ENCODE assay signal across 16 cellular contexts in the genomic region with DNA sequence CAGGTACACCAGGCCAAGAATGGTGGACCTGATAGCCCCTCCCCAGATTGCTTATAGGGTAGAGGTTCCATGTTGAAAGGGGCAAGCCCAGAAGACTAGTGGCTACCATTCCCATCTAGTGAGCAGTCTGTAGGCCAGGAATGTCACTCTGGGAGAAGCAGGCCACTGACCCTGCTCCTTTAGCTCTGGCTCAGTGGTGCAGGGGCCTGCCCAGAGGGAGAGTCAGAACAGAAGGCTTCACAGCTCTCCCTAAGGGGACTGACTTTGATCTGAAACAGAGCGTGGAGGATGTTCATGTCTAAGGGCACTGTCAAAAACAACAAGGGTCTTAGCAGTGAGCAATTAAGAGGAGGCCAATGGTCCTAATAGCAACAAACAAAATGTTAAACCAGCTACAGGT.
DNase-seq lines count a peak whose midpoint lies in the region; ATAC-seq and TF ChIP-seq lines count a peak whose summit lies in the region.
"Had no signal": no experiment of that assay in that cellular context is flagged by ENCODE, and none has a peak within 500 bp of the region (broad histone marks: within the 10 kb centered on the region; RNA-seq: fewer than 3 reads in every experiment).

No MANE protein-coding gene starts in this region.

- H2BK120ac ChIP-seq in mesenchymal stem cell (ENCODE audit: low read depth, low read length): no peak overlapping the region

- no peak overlapping the region for H3K14ac ChIP-seq in mesenchymal stem cell (ENCODE audit: low read length in 2 of 2)

- no peak for TF ChIP-seq CTCF in MM.1S (IDR thresholded peaks at IDR 0.05; ENCODE audit: low read length)

- H2AK5ac ChIP-seq in mesenchymal stem cell (ENCODE audit: low read length, severe bottlenecking): no peak overlapping the region

- no peak overlapping the region for H3K18ac ChIP-seq in mesenchymal stem cell (ENCODE audit: low read depth in 1 of 2, low read length in 2 of 2)

- peak overlapping the region in 1 of 2 experiments; percentile 49 for H2BK12ac ChIP-seq in mesenchymal stem cell (ENCODE audit: low read length in 2 of 2)

- no peak for ATAC-seq in activated T-cell treated with anti-CD3 and anti-CD28 coated beads, Interleukin-2, amount 50 U/mL, for 4 hours
- ATAC-seq: GM12878 had no signal

- no peak for DNase-seq in activated T-cell treated with anti-CD3 and anti-CD28 coated beads, Interleukin-2, amount 50 U/mL, for 24 hours
- no peak for DNase-seq in activated T-cell treated with anti-CD3 and anti-CD28 coated beads, Interleukin-2, amount 50 U/mL, for 4 hours
- DNase-seq in MM.1S: no peak
- DNase-seq in mesenchymal stem cell: peak; percentile 1
- DNase-seq in GM19240 (ENCODE audit: insufficient read length, low spot score): no peak
- DNase-seq in caudate nucleus (lab: John Stamatoyannopoulos, UW): no peak
- DNase-seq: C1 segment of cervical spinal cord, DND-41, GDM1, GOT3, MV-4-11, NCI-H1417, NCI-H1930, NCI-H526 treated with DMSO at 0.1 percent for 48 hours had no signal

- no peak overlapping the region for H2BK15ac ChIP-seq in mesenchymal stem cell (ENCODE audit: low read depth, poor library complexity, severe bottlenecking)

- H3K27ac Mint-ChIP-seq in activated T-cell treated with anti-CD3 and anti-CD28 coated beads, Interleukin-2, amount 50 U/mL, for 24 hours: peak overlapping the region; percentile 98

- peaks cover 13% of the 10 kb centered on the region for H3K9me3 Mint-ChIP-seq in activated T-cell treated with anti-CD3 and anti-CD28 coated beads, Interleukin-2, amount 50 U/mL, for 24 hours
- no peaks in the 10 kb centered on the region for H3K9me3 Mint-ChIP-seq in activated T-cell treated with anti-CD3 and anti-CD28 coated beads, Interleukin-2, amount 50 U/mL, for 4 hours

- H3K36me3 ChIP-seq in BLaER1 (no peaks in the 10 kb centered on the region), MM.1S (replicated peaks; ENCODE audit: insufficient read depth, low read length) (no peaks in the 10 kb centered on the region), mesenchymal stem cell (ENCODE audit: control insufficient read depth in 1 of 2, insufficient read depth in 2 of 2, low read depth in 1 of 2, low read length in 2 of 2) (peaks cover 0 to 18% of the 10 kb centered on the region in 2 experiments)

- no peak overlapping the region for H3K4me3 ChIP-seq in BLaER1
- H3K4me3 ChIP-seq in MM.1S (ENCODE audit: low read length): no peak overlapping the region
- H3K4me3 ChIP-seq in mesenchymal stem cell (ENCODE audit: insufficient read depth in 1 of 2, low read depth in 1 of 2, low read length in 2 of 2): no peak overlapping the region
- H3K4me3 ChIP-seq: GM12878 had no signal

- H2AFZ ChIP-seq in MM.1S (ENCODE audit: low read length) (no peak overlapping the region), mesenchymal stem cell (ENCODE audit: low read depth, low read length) (no peak overlapping the region)

- H4K20me1 ChIP-seq in BLaER1 (no peaks in the 10 kb centered on the region), MM.1S (ENCODE audit: insufficient read depth, low read length) (no peaks in the 10 kb centered on the region)

- H3K23ac ChIP-seq in mesenchymal stem cell (ENCODE audit: low read length in 2 of 2): no peak overlapping the region

- no peak overlapping the region for H2BK5ac ChIP-seq in mesenchymal stem cell (ENCODE audit: low read depth, low read length, poor library complexity, severe bottlenecking)

- no peak overlapping the region for H3K4ac ChIP-seq in mesenchymal stem cell (ENCODE audit: low read depth in 1 of 2, low read length in 2 of 2)

- H3K4me1 Mint-ChIP-seq in activated T-cell treated with anti-CD3 and anti-CD28 coated beads, Interleukin-2, amount 50 U/mL, for 24 hours (ENCODE audit: low read depth): peaks cover 44% of the 10 kb centered on the region
- peaks cover 24% of the 10 kb centered on the region for H3K4me1 Mint-ChIP-seq in activated T-cell treated with anti-CD3 and anti-CD28 coated beads, Interleukin-2, amount 50 U/mL, for 4 hours (ENCODE audit: low read depth)

- no peaks in the 10 kb centered on the region for H3K79me1 ChIP-seq in mesenchymal stem cell (replicated peaks; ENCODE audit: low read length, poor library complexity, severe bottlenecking)

- no peak overlapping the region for H3K4me3 Mint-ChIP-seq in activated T-cell treated with anti-CD3 and anti-CD28 coated beads, Interleukin-2, amount 50 U/mL, for 24 hours
- H3K4me3 Mint-ChIP-seq in activated T-cell treated with anti-CD3 and anti-CD28 coated beads, Interleukin-2, amount 50 U/mL, for 4 hours: no peak overlapping the region

- H3K9me2 ChIP-seq in MM.1S (replicated peaks; ENCODE audit: insufficient read depth, low read length): no peaks in the 10 kb centered on the region

- H3K27me3 Mint-ChIP-seq in activated T-cell treated with anti-CD3 and anti-CD28 coated beads, Interleukin-2, amount 50 U/mL, for 24 hours: no peaks in the 10 kb centered on the region
- H3K27me3 Mint-ChIP-seq in activated T-cell treated with anti-CD3 and anti-CD28 coated beads, Interleukin-2, amount 50 U/mL, for 4 hours (ENCODE audit: low read depth): no peaks in the 10 kb centered on the region

- H3K9ac ChIP-seq in BLaER1 (no peak overlapping the region), MM.1S (ENCODE audit: low read length) (no peak overlapping the region), mesenchymal stem cell (ENCODE audit: low read length) (no peak overlapping the region)

- H3K27me3 ChIP-seq in BLaER1: no peaks in the 10 kb centered on the region
- H3K27me3 ChIP-seq in MM.1S (replicated peaks; ENCODE audit: insufficient read depth, low read length): peaks cover 4% of the 10 kb centered on the region; the same call in 1 of the 2 replicates
- no peaks in the 10 kb centered on the region for H3K27me3 ChIP-seq in mesenchymal stem cell (ENCODE audit: control insufficient read depth in 1 of 2, insufficient read depth in 1 of 2, low read length in 2 of 2)

- H3F3A ChIP-seq in MM.1S (ENCODE audit: insufficient read depth, low read length): no peaks in the 10 kb centered on the region

- no peak overlapping the region for H4K91ac ChIP-seq in mesenchymal stem cell (ENCODE audit: low read length)

- H3K9me3 ChIP-seq in BLaER1 (no peaks in the 10 kb centered on the region), MM.1S (replicated peaks; ENCODE audit: insufficient read depth, low read length) (no peaks in the 10 kb centered on the region), mesenchymal stem cell (ENCODE audit: control insufficient read depth, low read length) (no peaks in the 10 kb centered on the region)

- no peaks in the 10 kb centered on the region for H3K79me2 ChIP-seq in MM.1S (ENCODE audit: low read length)

- H4K8ac ChIP-seq in mesenchymal stem cell (ENCODE audit: low read length): no peak overlapping the region

- WGBS in mesenchymal stem cell: 0% methylated on average over 1 of the region's 1 CpG

- H3K36me3 Mint-ChIP-seq in activated T-cell treated with anti-CD3 and anti-CD28 coated beads, Interleukin-2, amount 50 U/mL, for 24 hours (ENCODE audit: low read depth): no peaks in the 10 kb centered on the region
- H3K36me3 Mint-ChIP-seq in activated T-cell treated with anti-CD3 and anti-CD28 coated beads, Interleukin-2, amount 50 U/mL, for 4 hours (ENCODE audit: insufficient read depth): no peaks in the 10 kb centered on the region

- H3K4me2 ChIP-seq in BLaER1 (peak overlapping the region; percentile 62), MM.1S (ENCODE audit: low read depth, low read length) (0 out of 2 replicates have a peak overlapping the region, but pooled peaks have one; percentile 46), mesenchymal stem cell (ENCODE audit: low read length, poor library complexity, severe bottlenecking) (no peak overlapping the region)

- peaks cover 56% of the 10 kb centered on the region for H3K4me1 ChIP-seq in BLaER1
- H3K4me1 ChIP-seq in MM.1S (ENCODE audit: low read length): peaks cover 14% of the 10 kb centered on the region
- peaks cover 2% of the 10 kb centered on the region for H3K4me1 ChIP-seq in mesenchymal stem cell (ENCODE audit: control insufficient read depth, insufficient read depth, low read depth, low read length)

- H3K27ac ChIP-seq in BLaER1: peak overlapping the region; percentile 46; the same call in 1 of the 2 replicates
- H3K27ac ChIP-seq in MM.1S (ENCODE audit: low read length): peak overlapping the region; percentile 81; the same call in 1 of the 2 replicates
- no peak overlapping the region for H3K27ac ChIP-seq in mesenchymal stem cell (ENCODE audit: low read length, poor library complexity, severe bottlenecking)
- H3K27ac ChIP-seq in caudate nucleus (ENCODE audit: low read depth, low read length): no peak overlapping the region

Comparison
In these comparisons a context has a peak if more than half of its experiments do, and no peak if none do; other contexts are left out.
1. H3K27ac ChIP-seq: peak in BLaER1 (single experiment) and MM.1S (single experiment); none in mesenchymal stem cell (single experiment) and caudate nucleus (single experiment).